In genomic region chr9:120265791-120266190, GRCh38 we compare ENCODE assay signal across 18 cellular contexts.
DNase-seq lines count a peak whose midpoint lies in the region; FAIRE-seq and TF ChIP-seq lines count a peak whose summit lies in the region.
"Had no signal": no experiment of that assay in that cellular context is flagged by ENCODE, and none has a peak within 500 bp of the region (broad histone marks: within the 10 kb centered on the region; RNA-seq: fewer than 3 reads in every experiment).

No MANE protein-coding gene starts in this region.

- no peak for TF ChIP-seq CTCF in kidney (IDR thresholded peaks at IDR 0.05; ENCODE audit: borderline replicate concordance, extremely low read depth, insufficient read depth)

- intact Hi-C loops in kidney (cut with DNase I): no loop called here

- no peaks in the 10 kb centered on the region for H3K36me3 ChIP-seq in kidney (ENCODE audit: control insufficient read depth in 1 of 2, insufficient read depth in 2 of 2, low read length in 2 of 2)
- H3K36me3 ChIP-seq: suprapubic skin had no signal

- DNase-seq in NCI-H2107 treated with DMSO at 0.1 percent for 48 hours (lab: John Stamatoyannopoulos, UW; ENCODE audit: unreplicated experiment) (peak; percentile 33), NCI-H2107 (lab: John Stamatoyannopoulos, UW) (no peak), NCI-H2227 treated with DMSO at 0.1 percent for 48 hours (lab: John Stamatoyannopoulos, UW) (peak; percentile 57), globus pallidus (ENCODE audit: low spot score) (peak; percentile 1), hippocampal formation (lab: John Stamatoyannopoulos, UW) (no peak), kidney (no peak), kidney glomerular epithelial cell (lab: John Stamatoyannopoulos, UW) (no peak), NCI-H1930 (lab: John Stamatoyannopoulos, UW) (no peak)
- DNase-seq: activated CD4-positive, alpha-beta T cell treated with anti-CD3 and anti-CD28 coated beads for 1 hour; activated CD8-positive, alpha-beta memory T cell treated with anti-CD3 and anti-CD28 coated beads, Interleukin-2, amount 50 U/mL, for 4 hours; activated naive CD4-positive, alpha-beta T cell treated with anti-CD3 and anti-CD28 coated beads, Interleukin-2, amount 50 U/mL, for 16 hours; CD4-positive, alpha-beta memory T cell; NCI-H526; stimulated activated CD4-positive, alpha-beta T cell treated with anti-CD3 and anti-CD28 coated beads, Interleukin-1b, Interleukin-23, amount 100 ng/mL, for 48 hours had no signal

- no peaks in the 10 kb centered on the region for H3K4me1 ChIP-seq in kidney (ENCODE audit: control insufficient read depth in 1 of 2, insufficient read depth in 1 of 2, low read depth in 1 of 2, low read length in 2 of 2)
- H3K4me1 ChIP-seq: A549, suprapubic skin had no signal

- no peak overlapping the region for H3K4me3 ChIP-seq in kidney (ENCODE audit: low read length in 2 of 2)
- H3K4me3 ChIP-seq: A549, GM12878, lung, suprapubic skin had no signal

- H3K27ac ChIP-seq in kidney (ENCODE audit: low read depth in 2 of 2, low read length in 2 of 2): no peak overlapping the region
- H3K27ac ChIP-seq: A549, suprapubic skin had no signal

- no peak for FAIRE-seq in kidney (lab: Jason Lieb, UNC)
- FAIRE-seq: A549, GM12878 had no signal

- H3K9me3 ChIP-seq in kidney (ENCODE audit: control insufficient read depth in 1 of 2, low read length in 2 of 2): no peaks in the 10 kb centered on the region
- H3K9me3 ChIP-seq: A549, suprapubic skin had no signal

- no peak overlapping the region for H3K9ac ChIP-seq in kidney (ENCODE audit: low read length in 2 of 2)

Comparison
In these comparisons a context has a peak if more than half of its experiments do, and no peak if none do; other contexts are left out.
1. DNase-seq: peak in NCI-H2107 treated with DMSO at 0.1 percent for 48 hours (single experiment), NCI-H2227 treated with DMSO at 0.1 percent for 48 hours (single experiment) and globus pallidus (single experiment); none in NCI-H2107 (single experiment), hippocampal formation (0 of 2), kidney (single experiment), kidney glomerular epithelial cell (single experiment) and NCI-H1930 (0 of 2).